ENCODE assay signal across 21 cellular contexts in genomic region chr20:34443546-34443945, GRCh38.
DNase-seq lines count a peak whose midpoint lies in the region; ATAC-seq, FAIRE-seq and TF ChIP-seq lines count a peak whose summit lies in the region.
"Had no signal": no experiment of that assay in that cellular context is flagged by ENCODE, and none has a peak within 500 bp of the region (broad histone marks: within the 10 kb centered on the region; RNA-seq: fewer than 3 reads in every experiment).

No MANE protein-coding gene starts in this region.

- FAIRE-seq in HepG2 (lab: Jason Lieb, UNC) (no peak), K562 (lab: Jason Lieb, UNC) (no peak)
- FAIRE-seq: A549, GM12892, GM18507 had no signal

- H3K27ac ChIP-seq in HepG2 (ENCODE audit: extremely low read length, insufficient read depth, low read length), result no peak overlapping the region
- H3K27ac ChIP-seq in right lobe of liver, result no peak overlapping the region
- no peak overlapping the region for H3K27ac ChIP-seq in K562 (ENCODE audit: extremely low read depth, low read depth, low read length)
- no peak overlapping the region for H3K27ac ChIP-seq in osteoblast (ENCODE audit: low read depth, low read length)
- H3K27ac ChIP-seq: 22Rv1, A549, C4-2B had no signal

- TF ChIP-seq RAD21 in HepG2 (CRISPR knock-in tag; IDR thresholded peaks at IDR 0.05) (no peak), K562 (CRISPR knock-in tag; conservative IDR thresholded peaks at IDR 0.05 in 1 of 2, IDR thresholded peaks at IDR 0.05 in 1 of 2) (no peak)

- intact Hi-C loops in HepG2 (cut with micrococcal nuclease; ENCODE audit: unreplicated experiment) (no loop called here), right lobe of liver (cut with DNase I) (no loop called here), K562 (cut with micrococcal nuclease) (no loop called here)

- DNase-seq in HepG2 (ENCODE audit: low spot score) (no peak), right lobe of liver (no peak), K562 (ENCODE audit: extremely low read depth in 1 of 4, low spot score in 3 of 4) (no peak), osteoblast (ENCODE audit: insufficient read length, low spot score, missing footprints) (peak; percentile 56), SIG-M5 treated with dmso at 0.1 percent for 504 hours (lab: John Stamatoyannopoulos, UW; ENCODE audit: unreplicated experiment) (no peak), COLO668 (lab: John Stamatoyannopoulos, UW; ENCODE audit: unreplicated experiment) (no peak), NCI-H526 (lab: John Stamatoyannopoulos, UW) (no peak)
- DNase-seq: AML-193; CD4-positive, alpha-beta T cell; DMS153; DMS79; GDM1; H7; KG1 had no signal

- ATAC-seq in HepG2 (no peak), right lobe of liver (no peak), K562 (no peak)
- ATAC-seq: A549, GM23338, HCT116 had no signal

- CTCF ChIA-PET in HepG2 (lab: Yijun Ruan, JAX; ENCODE audit: low intra/inter-chr PET ratio, low total read pairs) (no interaction called here), K562 (lab: Yijun Ruan, JAX; ENCODE audit: low intra/inter-chr PET ratio) (no interaction called here)

- H3K36me3 ChIP-seq in HepG2 (replicated peaks in 1 of 2; ENCODE audit: control insufficient read depth in 1 of 2, insufficient read depth in 2 of 2, low read length in 2 of 2) (peaks cover 38 to 92% of the 10 kb centered on the region in 2 experiments), right lobe of liver (peaks cover 0 to 95% (median 34%) of the 10 kb centered on the region in 4 donors), K562 (ENCODE audit: control insufficient read depth, insufficient read depth, low read length) (peaks cover 84% of the 10 kb centered on the region), osteoblast (ENCODE audit: insufficient read depth, low read length) (peaks cover 82% of the 10 kb centered on the region)

- TF ChIP-seq EP300 in HepG2 (IDR thresholded peaks at IDR 0.05; ENCODE audit: low read depth in 2 of 2, low read length in 2 of 2) (no peak), HepG2 (CRISPR knock-in tag; IDR thresholded peaks at IDR 0.05; ENCODE audit: borderline replicate concordance) (no peak), K562 (IDR thresholded peaks at IDR 0.05; ENCODE audit: low read length) (no peak)

- TF ChIP-seq CTCF in HepG2 (CRISPR knock-in tag; IDR thresholded peaks at IDR 0.05), result no peak
- TF ChIP-seq CTCF in right lobe of liver (IDR thresholded peaks at IDR 0.05), result no peak
- TF ChIP-seq CTCF in K562 (IDR thresholded peaks at IDR 0.05 in 2 of 3, conservative IDR thresholded peaks at IDR 0.05 in 1 of 3; ENCODE audit: insufficient read depth in 2 of 3, low read depth in 1 of 3, low read length in 3 of 3), result no peak
- no peak for TF ChIP-seq CTCF in osteoblast (IDR thresholded peaks at IDR 0.05; ENCODE audit: extremely low read depth, low read depth, low read length)

- BruUV-seq in HepG2 (replicated peaks; lab: Mats Ljungman, UMichigan) (no TSS peak), K562 (replicated peaks; lab: Mats Ljungman, UMichigan) (no TSS peak)

- H3K4me2 ChIP-seq in HepG2 (ENCODE audit: low read depth, low read length) (no peak overlapping the region), K562 (ENCODE audit: insufficient read depth, low read length) (no peak overlapping the region), osteoblast (ENCODE audit: insufficient read depth, low read length) (no peak overlapping the region)
- H3K4me2 ChIP-seq: A549, GM23338 had no signal

- POLR2A ChIA-PET in HepG2 (lab: Yijun Ruan, JAX), result no interaction called here
- POLR2A ChIA-PET in K562 (lab: Yijun Ruan, JAX), result no interaction called here

- in situ Hi-C loops in HepG2 (cut with HindIII; ENCODE audit: extremely low pct_ligation_motif_present, low pct_unique_long_range_greater_than_20kb) (no loop called here), K562 (cut with MboI) (no loop called here)

- WGBS in HepG2 (ENCODE audit: low lambda C conversion rate), result 98% methylated on average over 3 of the region's 3 CpGs
- 96% methylated on average over 3 of the region's 3 CpGs for WGBS in right lobe of liver (ENCODE audit: insufficient coverage, low coverage, low lambda C conversion rate, missing lambda C conversion rate)
- WGBS in K562 (ENCODE audit: insufficient coverage, low coverage, missing lambda C conversion rate), result 93% methylated on average over 3 of the region's 3 CpGs

- H3K27me3 ChIP-seq in HepG2 (ENCODE audit: control insufficient read depth in 1 of 2, insufficient read depth in 2 of 2, low read length in 2 of 2) (no peaks in the 10 kb centered on the region), right lobe of liver (no peaks in the 10 kb centered on the region), K562 (ENCODE audit: control insufficient read depth in 2 of 2, insufficient read depth in 2 of 2, low read length in 2 of 2) (no peaks in the 10 kb centered on the region), osteoblast (ENCODE audit: insufficient read depth, low read length) (no peaks in the 10 kb centered on the region)

- H2AFZ ChIP-seq in HepG2 (ENCODE audit: low read length) (no peak overlapping the region), K562 (ENCODE audit: low read depth, low read length) (no peak overlapping the region), osteoblast (ENCODE audit: low read length) (no peak overlapping the region)
- H2AFZ ChIP-seq: GM23338 had no signal

- H3K9me3 ChIP-seq in HepG2 (ENCODE audit: low read length), result no peaks in the 10 kb centered on the region
- no peaks in the 10 kb centered on the region for H3K9me3 ChIP-seq in right lobe of liver
- no peaks in the 10 kb centered on the region for H3K9me3 ChIP-seq in K562 (replicated peaks; ENCODE audit: control insufficient read depth, insufficient read depth, low read depth, low read length)
- no peaks in the 10 kb centered on the region for H3K9me3 ChIP-seq in osteoblast (ENCODE audit: low read depth, low read length)
- H3K9me3 ChIP-seq: A549 had no signal

- H3K9ac ChIP-seq in HepG2 (ENCODE audit: insufficient read depth, low read depth, low read length), result no peak overlapping the region
- no peak overlapping the region for H3K9ac ChIP-seq in K562 (ENCODE audit: insufficient read depth in 1 of 2, low read depth in 2 of 2, low read length in 2 of 2)

- TF ChIP-seq POLR2A in HepG2 (IDR thresholded peaks at IDR 0.05; ENCODE audit: insufficient read depth in 1 of 2, low read depth in 2 of 2, low read length in 2 of 2), result no peak
- no peak for TF ChIP-seq POLR2A in right lobe of liver (IDR thresholded peaks at IDR 0.05)
- TF ChIP-seq POLR2A in K562 (conservative IDR thresholded peaks at IDR 0.05), result no peak

- H3K79me2 ChIP-seq in HepG2 (ENCODE audit: insufficient read depth, low read length) (no peaks in the 10 kb centered on the region), K562 (ENCODE audit: control insufficient read depth, insufficient read depth, low read length) (no peaks in the 10 kb centered on the region), osteoblast (ENCODE audit: insufficient read depth, low read length) (peaks cover 23% of the 10 kb centered on the region)

- H4K20me1 ChIP-seq in HepG2 (ENCODE audit: insufficient read depth, low read length), result no peaks in the 10 kb centered on the region
- H4K20me1 ChIP-seq in K562 (replicated peaks; ENCODE audit: control insufficient read depth, insufficient read depth, low read length), result no peaks in the 10 kb centered on the region
- H4K20me1 ChIP-seq in osteoblast (ENCODE audit: insufficient read depth, low read length), result peaks cover 6% of the 10 kb centered on the region

- H3K4me3 ChIP-seq in HepG2 (replicated peaks in 1 of 3; ENCODE audit: insufficient read depth in 1 of 3, low read depth in 2 of 3, low read length in 3 of 3) (no peak overlapping the region), right lobe of liver (no peak overlapping the region), K562 (no peak overlapping the region), osteoblast (ENCODE audit: insufficient read depth, low read length) (no peak overlapping the region)
- H3K4me3 ChIP-seq: A549, GM23338 had no signal

- H3K9me1 ChIP-seq in K562 (ENCODE audit: control insufficient read depth, insufficient read depth, low read length), result no peaks in the 10 kb centered on the region

- no peaks in the 10 kb centered on the region for H3K4me1 ChIP-seq in HepG2 (ENCODE audit: insufficient read depth, low read length)
- no peaks in the 10 kb centered on the region for H3K4me1 ChIP-seq in right lobe of liver
- no peaks in the 10 kb centered on the region for H3K4me1 ChIP-seq in K562 (replicated peaks in 1 of 2; ENCODE audit: control insufficient read depth in 2 of 2, insufficient read depth in 2 of 2, low read length in 2 of 2)
- no peaks in the 10 kb centered on the region for H3K4me1 ChIP-seq in osteoblast (ENCODE audit: insufficient read depth, low read length)
- H3K4me1 ChIP-seq: A549 had no signal

TF ChIP-seq in HepG2, 621 proteins besides CTCF, POLR2A, EP300 and RAD21 (continues in another document):
- TF ChIP-seq CBX1 (IDR thresholded peaks at IDR 0.05; ENCODE audit: low read depth), result no peak
- peak; percentile 80 for TF ChIP-seq ZNF121 (CRISPR knock-in tag; IDR thresholded peaks at IDR 0.05)

TF ChIP-seq in K562, 482 proteins besides CTCF, POLR2A, EP300 and RAD21:
- TF ChIP-seq ZNF121 (CRISPR knock-in tag; conservative IDR thresholded peaks at IDR 0.05) (peak; percentile 54), SOX6 (IDR thresholded peaks at IDR 0.05) (no peak)
TF ChIP-seq in K562: peak in this region for 1.

Comparison
In these comparisons a context has a peak if more than half of its experiments do, and no peak if none do; other contexts are left out.
1. Of the 241 proteins assayed by ChIP-seq in both HepG2 and K562: peak only in HepG2: RBM22; only in K562: none; in both: ZNF121; in neither: 239.